23 cellular contexts compared by ENCODE assay signal in genomic region chr1:100578201-100578600, GRCh38. TPM values are rescaled to one million over a fixed set of nuclear protein-coding genes. Genes with fewer than 3 reads are reported as not detected.
"Had no signal": no experiment of that assay in that cellular context is flagged by ENCODE, and none has a peak within 500 bp of the region (broad histone marks: within the 10 kb centered on the region; RNA-seq: fewer than 3 reads in every experiment).

No MANE protein-coding gene starts in this region.

- H3K4me1 Mint-ChIP-seq: neural progenitor cell had no signal

- H3K4me3 Mint-ChIP-seq: activated naive CD4-positive, alpha-beta T cell treated with anti-CD3 and anti-CD28 coated beads, Interleukin-2, amount 50 U/mL, for 24 hours; activated T-cell treated with anti-CD3 and anti-CD28 coated beads, Interleukin-2, amount 50 U/mL, for 72 hours; naive thymus-derived CD4-positive, alpha-beta T cell; neural progenitor cell; stimulated activated naive CD8-positive, alpha-beta T cell treated with anti-CD3 and anti-CD28 coated beads, Interleukin-15, amount 100 ng/mL, for 72 hours had no signal

- FAIRE-seq: keratinocyte had no signal

- ATAC-seq: activated CD4-positive, CD25-positive, alpha-beta regulatory T cell treated with anti-CD3 and anti-CD28 coated beads, Interleukin-2, amount 50 U/mL, for 24 hours; activated T-cell treated with anti-CD3 and anti-CD28 coated beads, Interleukin-2, amount 50 U/mL, for 72 hours; foreskin keratinocyte; left lung; naive thymus-derived CD4-positive, alpha-beta T cell; stimulated activated naive CD8-positive, alpha-beta T cell treated with anti-CD3 and anti-CD28 coated beads, Interleukin-15, amount 100 ng/mL, for 72 hours had no signal

- H3K27me3 Mint-ChIP-seq: progenitor cell of endocrine pancreas; stimulated activated naive CD8-positive, alpha-beta T cell treated with anti-CD3 and anti-CD28 coated beads, Interleukin-15, amount 100 ng/mL, for 72 hours had no signal

- H3K27ac ChIP-seq: dorsolateral prefrontal cortex, epithelial cell of prostate, foreskin keratinocyte, left lung, neural progenitor cell, right atrium auricular region, skin epidermis, suprapubic skin, transverse colon had no signal

- H3K27ac Mint-ChIP-seq: activated naive CD4-positive, alpha-beta T cell treated with anti-CD3 and anti-CD28 coated beads, Interleukin-2, amount 50 U/mL, for 24 hours; activated T-cell treated with anti-CD3 and anti-CD28 coated beads, Interleukin-2, amount 50 U/mL, for 72 hours; naive thymus-derived CD4-positive, alpha-beta T cell; neural progenitor cell; progenitor cell of endocrine pancreas; stimulated activated naive CD8-positive, alpha-beta T cell treated with anti-CD3 and anti-CD28 coated beads, Interleukin-15, amount 100 ng/mL, for 72 hours had no signal

- H3K4me2 ChIP-seq: neural progenitor cell had no signal

- H3K9me3 ChIP-seq: left lung, right atrium auricular region, suprapubic skin, transverse colon had no signal

- H3K27me3 ChIP-seq: dorsolateral prefrontal cortex, foreskin keratinocyte, left lung, neural progenitor cell, right atrium auricular region, suprapubic skin, transverse colon had no signal

- H3K9ac ChIP-seq: neural progenitor cell had no signal

- H2AFZ ChIP-seq: neural progenitor cell had no signal

- H3K4me3 ChIP-seq: dorsolateral prefrontal cortex, left lung, neural progenitor cell, right atrium auricular region, skin epidermis, suprapubic skin, transverse colon had no signal

- H3K36me3 ChIP-seq: left lung, neural progenitor cell, right atrium auricular region, suprapubic skin, transverse colon had no signal

- H3K4me1 ChIP-seq: left lung, suprapubic skin, transverse colon had no signal

- DNase-seq: activated gamma-delta T cell; activated T-cell treated with anti-CD3 and anti-CD28 coated beads, Interleukin-2, amount 50 U/mL, for 72 hours; caudate nucleus; dorsolateral prefrontal cortex; foreskin keratinocyte; hypothalamus; left lung; naive thymus-derived CD4-positive, alpha-beta T cell; stimulated activated CD4-positive, alpha-beta T cell treated with anti-CD3 and anti-CD28 coated beads, Interleukin-4, amount 100 ng/mL, for 1 hour; stimulated activated naive CD8-positive, alpha-beta T cell treated with anti-CD3 and anti-CD28 coated beads, Interleukin-15, amount 100 ng/mL, for 72 hours; T-helper 1 cell; T-helper 9 cell; transverse colon had no signal

- H3K9me3 Mint-ChIP-seq: activated naive CD4-positive, alpha-beta T cell treated with anti-CD3 and anti-CD28 coated beads, Interleukin-2, amount 50 U/mL, for 24 hours; activated T-cell treated with anti-CD3 and anti-CD28 coated beads, Interleukin-2, amount 50 U/mL, for 72 hours; neural progenitor cell; stimulated activated naive CD8-positive, alpha-beta T cell treated with anti-CD3 and anti-CD28 coated beads, Interleukin-15, amount 100 ng/mL, for 72 hours had no signal

- H3K36me3 Mint-ChIP-seq: naive thymus-derived CD4-positive, alpha-beta T cell; neural progenitor cell had no signal

RNA-seq across cellular contexts. Expression of gene GPR88, which starts 40.3 kb away (rescaled TPM):
- total RNA-seq: activated T-cell treated with anti-CD3 and anti-CD28 coated beads, Interleukin-2, amount 50 U/mL, for 72 hours; foreskin keratinocyte; mononuclear cell; progenitor cell of endocrine pancreas; suprapubic skin had no signal
- polyA plus RNA-seq: foreskin keratinocyte; keratinocyte; naive thymus-derived CD4-positive, alpha-beta T cell had no signal
